Comparison of ENCODE assay signal across 8 cellular contexts in the genomic region with DNA sequence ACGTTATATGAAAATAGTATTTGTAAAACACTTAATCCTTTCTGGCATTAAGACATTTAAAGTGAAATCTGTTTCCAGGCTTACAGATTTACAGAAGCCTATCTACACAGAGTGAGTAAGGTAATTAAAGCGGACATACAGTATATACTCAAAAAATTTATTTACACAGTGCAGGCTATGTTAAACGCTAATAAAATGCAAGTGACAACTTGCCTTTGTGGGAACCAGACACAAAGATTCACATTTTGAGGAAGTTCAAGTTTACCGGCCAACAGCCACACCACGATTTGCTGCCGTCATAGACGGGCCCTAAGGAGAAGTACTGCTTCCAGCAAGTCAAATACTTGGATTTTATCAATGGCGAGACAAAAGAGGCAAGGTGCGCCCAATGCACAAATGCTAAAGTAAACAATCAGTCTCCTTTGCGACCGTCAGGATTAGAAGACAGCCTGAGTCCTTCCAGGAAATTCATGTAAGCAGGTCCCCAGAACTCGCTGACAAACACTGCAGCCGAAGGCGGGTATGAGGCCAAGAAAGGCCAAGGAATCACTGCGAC. TPM values are rescaled to one million over a fixed set of nuclear protein-coding genes. Genes with fewer than 3 reads are reported as not detected.
DNase-seq lines count a peak whose midpoint lies in the region; ATAC-seq and TF ChIP-seq lines count a peak whose summit lies in the region.

No MANE protein-coding gene starts in this region.

- H3K9me3 ChIP-seq in BE2C (no peaks in the 10 kb centered on the region), Loucy (ENCODE audit: insufficient read depth, low read depth, low read length) (no peaks in the 10 kb centered on the region), endocrine pancreas (ENCODE audit: control insufficient read depth, low read length) (no peaks in the 10 kb centered on the region), mucosa of stomach (ENCODE audit: control insufficient read depth, low read length) (no peaks in the 10 kb centered on the region)

- H2AFZ ChIP-seq in Loucy (ENCODE audit: low read length) = peak overlapping the region; percentile 89

- H3K27me3 ChIP-seq in BE2C (no peaks in the 10 kb centered on the region), Loucy (ENCODE audit: insufficient read depth, low read length, poor library complexity, severe bottlenecking) (no peaks in the 10 kb centered on the region), endocrine pancreas (ENCODE audit: control insufficient read depth, insufficient read depth, low read length) (no peaks in the 10 kb centered on the region), mucosa of stomach (ENCODE audit: control insufficient read depth, insufficient read depth, low read length) (no peaks in the 10 kb centered on the region)

- peaks cover 84% of the 10 kb centered on the region for H3K79me2 ChIP-seq in Loucy (ENCODE audit: insufficient read depth, low read length)

- H4K20me1 ChIP-seq in Loucy (ENCODE audit: insufficient read depth, low read length, poor library complexity, severe bottlenecking) = peaks cover 75% of the 10 kb centered on the region

- H3K4me3 ChIP-seq in BE2C (ENCODE audit: low read depth, low read length) (peak overlapping the region; percentile 89), Loucy (ENCODE audit: low read length, poor library complexity, severe bottlenecking) (peak overlapping the region; percentile 92), endocrine pancreas (ENCODE audit: control insufficient read depth, insufficient read depth, low read length) (peak overlapping the region; percentile 97), mucosa of stomach (ENCODE audit: low read length) (peak overlapping the region; percentile 68)

- peaks cover 20% of the 10 kb centered on the region for H3K36me3 ChIP-seq in BE2C
- H3K36me3 ChIP-seq in Loucy (ENCODE audit: insufficient read depth, low read length) = peaks cover 4% of the 10 kb centered on the region; the same call in 1 of the 2 replicates
- no peaks in the 10 kb centered on the region for H3K36me3 ChIP-seq in endocrine pancreas (ENCODE audit: control insufficient read depth, insufficient read depth, low read length)
- H3K36me3 ChIP-seq in mucosa of stomach (ENCODE audit: control insufficient read depth, insufficient read depth, low read length) = no peaks in the 10 kb centered on the region

- TF ChIP-seq CTCF in BE2C (IDR thresholded peaks at IDR 0.05; ENCODE audit: low read depth, low read length) (peak; percentile 47; the same call in 1 of the 2 replicates), Loucy (conservative IDR thresholded peaks at IDR 0.05; ENCODE audit: low read length) (peak; percentile 62)

- DNase-seq in BE2C (no peak), NCI-H187 (lab: John Stamatoyannopoulos, UW) (no peak)

- H3K4me1 ChIP-seq in BE2C (no peaks in the 10 kb centered on the region; the same call in 1 of the 2 replicates), Loucy (ENCODE audit: insufficient read depth, low read length, poor library complexity, severe bottlenecking) (peaks cover 48% of the 10 kb centered on the region), endocrine pancreas (ENCODE audit: control insufficient read depth, insufficient read depth, low read length) (peaks cover 37% of the 10 kb centered on the region), mucosa of stomach (ENCODE audit: control insufficient read depth, insufficient read depth, low read length) (peaks cover 37% of the 10 kb centered on the region)

- peak overlapping the region; percentile 79 for H3K4me2 ChIP-seq in Loucy (ENCODE audit: low read depth, low read length, poor library complexity, severe bottlenecking)

- no peaks in the 10 kb centered on the region for H3K9me2 ChIP-seq in Loucy (replicated peaks; ENCODE audit: low read depth, low read length)

- H3K9ac ChIP-seq in Loucy (ENCODE audit: low read depth, low read length, poor library complexity, severe bottlenecking) (peak overlapping the region; percentile 89), endocrine pancreas (ENCODE audit: control insufficient read depth, insufficient read depth, low read length) (peak overlapping the region; percentile 88), mucosa of stomach (ENCODE audit: low read length) (peak overlapping the region; percentile 86)

- ATAC-seq in GM18511 (IDR thresholded peaks at IDR 0.05; ENCODE audit: unreplicated experiment) (no peak), HG02973 (IDR thresholded peaks at IDR 0.05; ENCODE audit: unreplicated experiment) (no peak), HG03521 (IDR thresholded peaks at IDR 0.05; ENCODE audit: unreplicated experiment) (no peak)

- H3F3A ChIP-seq in Loucy (ENCODE audit: low read depth) = no peaks in the 10 kb centered on the region

RNA-seq across cellular contexts. Expression of a gene that starts 0.8 kb away (rescaled TPM):
- polyA plus RNA-seq in BE2C (2012; ENCODE audit: insufficient read depth, insufficient read length, low read depth) = 39.3 TPM

RNA-seq across cellular contexts. Expression of a gene that starts 1.3 kb away (rescaled TPM):
- 8.8 TPM for polyA plus RNA-seq in BE2C (2012; ENCODE audit: insufficient read depth, insufficient read length, low read depth)

RNA-seq across cellular contexts. Expression of a gene that starts 60.0 kb away (rescaled TPM):
- polyA plus RNA-seq in BE2C (2012; ENCODE audit: insufficient read depth, insufficient read length, low read depth) = 1.2 TPM
